In genomic region chr11:67345247-67345948, GRCh38 we compare ENCODE assay signal across 12 cellular contexts. TPM values are rescaled to one million over a fixed set of nuclear protein-coding genes. Genes with fewer than 3 reads are reported as not detected.
DNase-seq lines count a peak whose midpoint lies in the region; ATAC-seq and TF ChIP-seq lines count a peak whose summit lies in the region.
"Had no signal": no experiment of that assay in that cellular context is flagged by ENCODE, and none has a peak within 500 bp of the region (broad histone marks: within the 10 kb centered on the region; RNA-seq: fewer than 3 reads in every experiment).

No MANE protein-coding gene starts in this region.

- WGBS in upper lobe of left lung, 2 donors, result 74 to 77% methylated on average over 8 of the region's 8 CpGs
- 78 to 82% (median 80%) methylated on average over 7 to 8 of the region's 8 CpGs for WGBS in heart left ventricle, 4 donors

- no peak overlapping the region for H3K4me3 Mint-ChIP-seq in activated CD8-positive, alpha-beta memory T cell treated with anti-CD3 and anti-CD28 coated beads, Interleukin-2, amount 10 ng/mL, durations not matched to agents 7 days and 5 days
- H3K4me3 Mint-ChIP-seq in activated CD8-positive, alpha-beta T cell treated with anti-CD3 and anti-CD28 coated beads for 36 hours, result no peak overlapping the region
- H3K4me3 Mint-ChIP-seq: natural killer cell had no signal

- H3K9me3 ChIP-seq in left lung (no peaks in the 10 kb centered on the region), upper lobe of left lung (no peaks in the 10 kb centered on the region), heart left ventricle (peaks cover 0 to 5% (median 0%) of the 10 kb centered on the region in 12 donors)

- peak overlapping the region; percentile 59 to 66 for H3K27ac ChIP-seq in left lung
- H3K27ac ChIP-seq in upper lobe of left lung, result peak overlapping the region in 3 of 4 donors; percentile 21 to 24 (median 23)
- H3K27ac ChIP-seq in heart left ventricle, result no peak overlapping the region

- CTCF ChIA-PET in activated CD8-positive, alpha-beta memory T cell treated with anti-CD3 and anti-CD28 coated beads, Interleukin-2, amount 10 ng/mL, durations not matched to agents 7 days and 5 days (lab: Charles Lee), result interaction anchor here (0.8 to 4.5 kb wide), 29 partner anchors 9 to 290 kb away, joined by 3 to 55 read pairs (median 6); partner anchors contain the start of genes CDK2AP2, CLCF1, GRK2 and NUDT8
- CTCF ChIA-PET in activated CD8-positive, alpha-beta T cell treated with anti-CD3 and anti-CD28 coated beads for 36 hours (lab: Charles Lee), result interaction anchor here (0.7 to 7.0 kb wide), 42 partner anchors 8 to 346 kb away, joined by 3 to 109 read pairs (median 5); partner anchors contain the start of genes ANKRD13D, CLCF1, GRK2 and POLD4

- H3K4me3 ChIP-seq in left lung (no peak overlapping the region), upper lobe of left lung (no peak overlapping the region), heart left ventricle (no peak overlapping the region)

- no peaks in the 10 kb centered on the region for H3K27me3 ChIP-seq in left lung
- H3K27me3 ChIP-seq in upper lobe of left lung, result no peaks in the 10 kb centered on the region
- no peaks in the 10 kb centered on the region for H3K27me3 ChIP-seq in heart left ventricle

- H3K36me3 Mint-ChIP-seq in activated CD8-positive, alpha-beta memory T cell treated with anti-CD3 and anti-CD28 coated beads, Interleukin-2, amount 10 ng/mL, durations not matched to agents 7 days and 5 days, result no peaks in the 10 kb centered on the region
- H3K36me3 Mint-ChIP-seq in activated CD8-positive, alpha-beta T cell treated with anti-CD3 and anti-CD28 coated beads for 36 hours (ENCODE audit: low read depth), result peaks cover 3% of the 10 kb centered on the region
- H3K36me3 Mint-ChIP-seq: natural killer cell had no signal

- TF ChIP-seq EP300 in upper lobe of left lung (IDR thresholded peaks at IDR 0.05), result no peak

- no peak for DNase-seq in activated CD8-positive, alpha-beta memory T cell treated with anti-CD3 and anti-CD28 coated beads, Interleukin-2, amount 10 ng/mL, durations not matched to agents 7 days and 5 days
- no peak for DNase-seq in activated CD8-positive, alpha-beta memory T cell treated with anti-CD3 and anti-CD28 coated beads, Interleukin-2, amount 50 U/mL, for 48 hours
- DNase-seq in activated CD8-positive, alpha-beta T cell treated with anti-CD3 and anti-CD28 coated beads for 36 hours, result peak; percentile 30
- DNase-seq in left lung (no peak), upper lobe of left lung (no peak), heart left ventricle (no peak), NCI-H1694 (lab: John Stamatoyannopoulos, UW) (no peak)
- DNase-seq: activated gamma-delta T cell treated with Interleukin-2 at 50 U/mL for 16 hours, natural killer cell, NCI-H1048, T1000 had no signal

- no peak for TF ChIP-seq CTCF in activated CD8-positive, alpha-beta T cell treated with anti-CD3 and anti-CD28 coated beads for 36 hours (IDR thresholded peaks at IDR 0.05)
- TF ChIP-seq CTCF in left lung (IDR thresholded peaks at IDR 0.05) (no peak), upper lobe of left lung (IDR thresholded peaks at IDR 0.05) (no peak), heart left ventricle (IDR thresholded peaks at IDR 0.05) (no peak)

- peak; percentile 46 for ATAC-seq in activated CD8-positive, alpha-beta memory T cell treated with anti-CD3 and anti-CD28 coated beads, Interleukin-2, amount 10 ng/mL, durations not matched to agents 7 days and 5 days
- ATAC-seq in activated CD8-positive, alpha-beta T cell treated with anti-CD3 and anti-CD28 coated beads for 36 hours, result peak; percentile 50
- ATAC-seq in left lung (peak; percentile 39), upper lobe of left lung (ENCODE audit: low FRiP score in 2 of 2) (peak; percentile 16 to 21), HG03095 (IDR thresholded peaks at IDR 0.05; ENCODE audit: unreplicated experiment) (no peak), heart left ventricle (no peak)

- POLR2A ChIA-PET in activated CD8-positive, alpha-beta T cell treated with anti-CD3 and anti-CD28 coated beads for 36 hours (lab: Charles Lee), result interaction anchor here (0.6 to 2.1 kb wide), 7 partner anchors 24 to 120 kb away, joined by 3 to 8 read pairs (median 4); partner anchors contain the start of genes CLCF1 and RAD9A

- no peak overlapping the region for H3K27ac Mint-ChIP-seq in activated CD8-positive, alpha-beta memory T cell treated with anti-CD3 and anti-CD28 coated beads, Interleukin-2, amount 10 ng/mL, durations not matched to agents 7 days and 5 days
- peak overlapping the region; percentile 89 for H3K27ac Mint-ChIP-seq in activated CD8-positive, alpha-beta T cell treated with anti-CD3 and anti-CD28 coated beads for 36 hours
- H3K27ac Mint-ChIP-seq: natural killer cell had no signal

- TF ChIP-seq POLR2A in upper lobe of left lung (IDR thresholded peaks at IDR 0.05) (no peak), heart left ventricle (IDR thresholded peaks at IDR 0.05) (no peak)

- no peaks in the 10 kb centered on the region for H3K27me3 Mint-ChIP-seq in activated CD8-positive, alpha-beta memory T cell treated with anti-CD3 and anti-CD28 coated beads, Interleukin-2, amount 10 ng/mL, durations not matched to agents 7 days and 5 days
- no peaks in the 10 kb centered on the region for H3K27me3 Mint-ChIP-seq in activated CD8-positive, alpha-beta T cell treated with anti-CD3 and anti-CD28 coated beads for 36 hours

- intact Hi-C loops in activated CD8-positive, alpha-beta T cell treated with anti-CD3 and anti-CD28 coated beads for 36 hours (cut with micrococcal nuclease), result no loop called here
- intact Hi-C loops in left lung (cut with DNase I), result no loop called here
- intact Hi-C loops in heart left ventricle (cut with DNase I), result loop anchor here in 6 of 10 donors (5.0 kb wide), 1 partner anchor 37 kb away; no protein-coding TSS in a partner anchor

- no peaks in the 10 kb centered on the region for H3K9me3 Mint-ChIP-seq in activated CD8-positive, alpha-beta memory T cell treated with anti-CD3 and anti-CD28 coated beads, Interleukin-2, amount 10 ng/mL, durations not matched to agents 7 days and 5 days (ENCODE audit: low read depth)
- no peaks in the 10 kb centered on the region for H3K9me3 Mint-ChIP-seq in activated CD8-positive, alpha-beta T cell treated with anti-CD3 and anti-CD28 coated beads for 36 hours
- H3K9me3 Mint-ChIP-seq: natural killer cell had no signal

- peaks cover 7 to 10% of the 10 kb centered on the region in 2 donors for H3K4me1 ChIP-seq in left lung
- peaks cover 4 to 22% (median 11%) of the 10 kb centered on the region in 4 donors for H3K4me1 ChIP-seq in upper lobe of left lung
- peaks cover 0 to 18% (median 6%) of the 10 kb centered on the region in 12 donors for H3K4me1 ChIP-seq in heart left ventricle

- peaks cover 29% of the 10 kb centered on the region for H3K4me1 Mint-ChIP-seq in activated CD8-positive, alpha-beta memory T cell treated with anti-CD3 and anti-CD28 coated beads, Interleukin-2, amount 10 ng/mL, durations not matched to agents 7 days and 5 days
- H3K4me1 Mint-ChIP-seq in activated CD8-positive, alpha-beta T cell treated with anti-CD3 and anti-CD28 coated beads for 36 hours (ENCODE audit: low read depth), result peaks cover 42% of the 10 kb centered on the region

- H3K36me3 ChIP-seq in left lung, result no peaks in the 10 kb centered on the region
- H3K36me3 ChIP-seq in upper lobe of left lung, result no peaks in the 10 kb centered on the region
- peaks cover 0 to 4% (median 0%) of the 10 kb centered on the region in 9 donors for H3K36me3 ChIP-seq in heart left ventricle

RNA-seq across cellular contexts. Expression of gene POLD4, which starts 7.9 kb away (rescaled TPM):
- total RNA-seq in activated CD8-positive, alpha-beta memory T cell treated with anti-CD3 and anti-CD28 coated beads, Interleukin-2, amount 10 ng/mL, durations not matched to agents 7 days and 5 days, result 10 to 100 TPM; 36.5 to 49.6 TPM
- 10 to 100 TPM; 34.1 to 36.1 TPM for total RNA-seq in activated CD8-positive, alpha-beta T cell treated with anti-CD3 and anti-CD28 coated beads for 36 hours
- 10 to 100 TPM; 67.7 to 77.3 TPM for total RNA-seq in left lung
- 100 to 1,000 TPM in 4 of 6 donors, 10 to 100 TPM in 2; 55.5 to 173 (median 106) TPM for total RNA-seq in upper lobe of left lung
- total RNA-seq in heart left ventricle, result 100 to 1,000 TPM in 1 of 9 donors, 10 to 100 TPM in 8; 36.0 to 131 (median 57.1) TPM
- polyA plus RNA-seq in heart left ventricle, result 100 to 1,000 TPM in 1 of 2 donors, 10 to 100 TPM in 1; 83.0 to 164 TPM

RNA-seq across cellular contexts. Expression of gene CLCF1, which starts 28.0 kb away (rescaled TPM):
- 1 to 10 TPM in 1 of 2 experiments, under 1 TPM in 1; 0.76 to 1.9 TPM for total RNA-seq in activated CD8-positive, alpha-beta memory T cell treated with anti-CD3 and anti-CD28 coated beads, Interleukin-2, amount 10 ng/mL, durations not matched to agents 7 days and 5 days
- under 1 TPM; 0.79 to 0.81 TPM for total RNA-seq in activated CD8-positive, alpha-beta T cell treated with anti-CD3 and anti-CD28 coated beads for 36 hours
- total RNA-seq in left lung, result 1 to 10 TPM; 7.3 to 9.2 TPM
- total RNA-seq in upper lobe of left lung, result 10 to 100 TPM in 2 of 6 donors, 1 to 10 TPM in 4; 3.7 to 29.5 (median 6.0) TPM
- total RNA-seq in heart left ventricle, result 1 to 10 TPM in 5 of 9 donors, under 1 TPM in 4; 0.25 to 6.1 (median 1.7) TPM
- polyA plus RNA-seq in heart left ventricle, result 10 to 100 TPM in 1 of 2 donors, under 1 TPM in 1; 0.99 to 17.1 TPM

RNA-seq across cellular contexts. Expression of gene SSH3, which starts 42.1 kb away (rescaled TPM):
- 10 to 100 TPM; 10.7 to 26.4 TPM for total RNA-seq in activated CD8-positive, alpha-beta memory T cell treated with anti-CD3 and anti-CD28 coated beads, Interleukin-2, amount 10 ng/mL, durations not matched to agents 7 days and 5 days
- total RNA-seq in activated CD8-positive, alpha-beta T cell treated with anti-CD3 and anti-CD28 coated beads for 36 hours, result 1 to 10 TPM; 7.4 to 9.1 TPM
- total RNA-seq in left lung, result 10 to 100 TPM; 28.7 to 44.9 TPM
- total RNA-seq in upper lobe of left lung, result 10 to 100 TPM; 35.9 to 99.2 (median 53.8) TPM
- total RNA-seq in heart left ventricle, result 10 to 100 TPM; 10.8 to 23.9 (median 16.8) TPM
- polyA plus RNA-seq in heart left ventricle, result 1 to 10 TPM; 8.1 to 9.4 TPM

RNA-seq across cellular contexts. Expression of gene RAD9A, which starts 46.4 kb away (rescaled TPM):
- 10 to 100 TPM; 49.6 to 80.5 TPM for total RNA-seq in activated CD8-positive, alpha-beta memory T cell treated with anti-CD3 and anti-CD28 coated beads, Interleukin-2, amount 10 ng/mL, durations not matched to agents 7 days and 5 days
- total RNA-seq in activated CD8-positive, alpha-beta T cell treated with anti-CD3 and anti-CD28 coated beads for 36 hours, result 10 to 100 TPM; 29.7 to 30.6 TPM
- total RNA-seq in left lung, result 10 to 100 TPM; 18.4 to 21.5 TPM
- total RNA-seq in upper lobe of left lung, result 100 to 1,000 TPM in 1 of 6 donors, 10 to 100 TPM in 5; 20.4 to 115 (median 28.2) TPM
- total RNA-seq in heart left ventricle, result 1 to 10 TPM; 3.5 to 9.1 (median 5.8) TPM
- polyA plus RNA-seq in heart left ventricle, result 1 to 10 TPM; 7.6 to 8.0 TPM

RNA-seq across cellular contexts. Expression of gene PPP1CA, which starts 56.3 kb away (rescaled TPM):
- 100 to 1,000 TPM; 309 to 360 TPM for total RNA-seq in activated CD8-positive, alpha-beta memory T cell treated with anti-CD3 and anti-CD28 coated beads, Interleukin-2, amount 10 ng/mL, durations not matched to agents 7 days and 5 days
- 100 to 1,000 TPM; 249 to 258 TPM for total RNA-seq in activated CD8-positive, alpha-beta T cell treated with anti-CD3 and anti-CD28 coated beads for 36 hours
- total RNA-seq in left lung, result 100 to 1,000 TPM; 138 to 173 TPM
- total RNA-seq in upper lobe of left lung, result 100 to 1,000 TPM in 3 of 6 donors, 10 to 100 TPM in 3; 83.8 to 191 (median 135) TPM
- 100 to 1,000 TPM in 7 of 9 donors, 10 to 100 TPM in 2; 90.3 to 151 (median 105) TPM for total RNA-seq in heart left ventricle
- 100 to 1,000 TPM in 1 of 2 donors, 10 to 100 TPM in 1; 94.4 to 207 TPM for polyA plus RNA-seq in heart left ventricle

Comparison
In these comparisons a context has a peak if more than half of its experiments do, and no peak if none do; other contexts are left out.
1. ATAC-seq: peak in activated CD8-positive, alpha-beta memory T cell treated with anti-CD3 and anti-CD28 coated beads, Interleukin-2, amount 10 ng/mL, durations not matched to agents 7 days and 5 days (single experiment), activated CD8-positive, alpha-beta T cell treated with anti-CD3 and anti-CD28 coated beads for 36 hours (single experiment), left lung (single experiment) and upper lobe of left lung (2 of 2); none in HG03095 (single experiment) and heart left ventricle (0 of 4).
2. H3K27ac ChIP-seq: peak in left lung (2 of 2) and upper lobe of left lung (3 of 4); none in heart left ventricle (0 of 12).
3. intact Hi-C loops: an anchor here in heart left ventricle (5.0 kb wide); none called in activated CD8-positive, alpha-beta T cell treated with anti-CD3 and anti-CD28 coated beads for 36 hours and left lung.